8 cellular contexts compared by ENCODE assay signal in genomic region chr5:102865510-102866314, GRCh38.
DNase-seq lines count a peak whose midpoint lies in the region; ATAC-seq, FAIRE-seq and TF ChIP-seq lines count a peak whose summit lies in the region.

No MANE protein-coding gene starts in this region.

- H3K4me3 Mint-ChIP-seq in T-cell (peak overlapping the region; percentile 48 to 73 (median 64)), immature natural killer cell (peak overlapping the region; percentile 86 to 94 (median 89))

- H3K27ac Mint-ChIP-seq in T-cell, result peak overlapping the region in 1 of 2 donors; percentile 4
- H3K27ac Mint-ChIP-seq in immature natural killer cell, result peak overlapping the region; percentile 89 to 97 (median 94)

- H3K9me3 Mint-ChIP-seq in T-cell, result no peaks in the 10 kb centered on the region
- H3K9me3 Mint-ChIP-seq in immature natural killer cell, result no peaks in the 10 kb centered on the region

- TF ChIP-seq CTCF in bronchial epithelial cell (IDR thresholded peaks at IDR 0.05; ENCODE audit: insufficient read depth, low read length, severe bottlenecking), result no peak

- POLR2A ChIA-PET in T-cell (lab: Charles Lee), result no interaction called here

- H3K4me3 ChIP-seq in bronchial epithelial cell (ENCODE audit: low read depth, low read length) (peak overlapping the region; percentile 61), skeletal muscle cell (ENCODE audit: low read depth, low read length) (peak overlapping the region; percentile 62)

- ATAC-seq in GM21528 (IDR thresholded peaks at IDR 0.05; ENCODE audit: low FRiP score, unreplicated experiment), result peak; percentile 84
- ATAC-seq in T-cell (replicated peaks in 1 of 4), result peak; percentile 74 to 83 (median 78)

- DNase-seq in EL (peak; percentile 86), HUDEP-2 (lab: John Stamatoyannopoulos, UW; ENCODE audit: unreplicated experiment in 76 of 76) (peak in 66 of 76 experiments; percentile 2 to 78 (median 38)), T-cell (peak in 29 of 34 experiments; percentile 2 to 42 (median 13)), bronchial epithelial cell (ENCODE audit: low read depth) (peak; percentile 82), immature natural killer cell (peak; percentile 77 to 80 (median 79)), skeletal muscle cell (ENCODE audit: low read depth) (peak; percentile 67), NCI-H2107 (lab: John Stamatoyannopoulos, UW) (no peak)

- CTCF ChIA-PET in T-cell (lab: Charles Lee), result interaction anchor here (0.6 to 0.7 kb wide), 3 partner anchors 33 to 1152 kb away, joined by 3 read pairs; no protein-coding TSS in a partner anchor

- H3K36me3 Mint-ChIP-seq in T-cell (peaks cover 25% of the 10 kb centered on the region), immature natural killer cell (peaks cover 14 to 24% (median 15%) of the 10 kb centered on the region in 3 donors)

- H3K36me3 ChIP-seq in bronchial epithelial cell (ENCODE audit: control insufficient read depth, insufficient read depth, low read length), result no peaks in the 10 kb centered on the region

- peaks cover 12 to 17% (median 14%) of the 10 kb centered on the region in 3 donors for H3K4me1 Mint-ChIP-seq in T-cell
- H3K4me1 Mint-ChIP-seq in immature natural killer cell, result peaks cover 49 to 77% of the 10 kb centered on the region in 2 donors

- H3K27me3 ChIP-seq in bronchial epithelial cell (ENCODE audit: control insufficient read depth, insufficient read depth, low read length), result no peaks in the 10 kb centered on the region

- FAIRE-seq in bronchial epithelial cell (lab: Jason Lieb, UNC), result no peak

- peaks cover 14% of the 10 kb centered on the region in 2 donors for H3K27me3 Mint-ChIP-seq in T-cell
- peaks cover 0 to 2% (median 0%) of the 10 kb centered on the region in 3 donors for H3K27me3 Mint-ChIP-seq in immature natural killer cell (ENCODE audit: low read depth in 3 of 3)
